In genomic region chr1:150227228-150227627, GRCh38 we compare ENCODE assay signal across 36 cellular contexts. TPM values are rescaled to one million over a fixed set of nuclear protein-coding genes. Genes with fewer than 3 reads are reported as not detected.
"Had no signal": no experiment of that assay in that cellular context is flagged by ENCODE, and none has a peak within 500 bp of the region (broad histone marks: within the 10 kb centered on the region; RNA-seq: fewer than 3 reads in every experiment).

No MANE protein-coding gene starts in this region.

- H3K4me3 Mint-ChIP-seq: activated CD4-positive, alpha-beta memory T cell treated with anti-CD3 and anti-CD28 coated beads for 36 hours; activated CD4-positive, alpha-beta T cell treated with anti-CD3 and anti-CD28 coated beads for 36 hours; activated CD4-positive, alpha-beta T cell treated with anti-CD3 and anti-CD28 coated beads, Interleukin-2, amount 10 ng/mL, durations not matched to agents 24 days and 14 days; activated naive CD4-positive, alpha-beta T cell treated with anti-CD3 and anti-CD28 coated beads, Interleukin-2, amount 10 ng/mL, durations not matched to agents 7 days and 5 days; activated naive CD8-positive, alpha-beta T cell treated with anti-CD3 and anti-CD28 coated beads, Interleukin-2, amount 50 U/mL, for 24 hours; effector memory CD8-positive, alpha-beta T cell had no signal

- H3K4me1 Mint-ChIP-seq: activated CD4-positive, alpha-beta T cell treated with anti-CD3 and anti-CD28 coated beads for 36 hours had no signal

- H3K4me1 ChIP-seq: adrenal gland, body of pancreas, esophagus squamous epithelium, gastroesophageal sphincter had no signal

- H3K9me3 ChIP-seq: adrenal gland, body of pancreas, esophagus squamous epithelium, gastroesophageal sphincter, heart right ventricle had no signal

- H3K27ac Mint-ChIP-seq: activated CD4-positive, alpha-beta memory T cell treated with anti-CD3 and anti-CD28 coated beads for 36 hours; activated CD4-positive, alpha-beta T cell treated with anti-CD3 and anti-CD28 coated beads for 36 hours; activated CD4-positive, alpha-beta T cell treated with anti-CD3 and anti-CD28 coated beads, Interleukin-2, amount 10 ng/mL, durations not matched to agents 24 days and 14 days; activated naive CD8-positive, alpha-beta T cell treated with anti-CD3 and anti-CD28 coated beads, Interleukin-2, amount 50 U/mL, for 24 hours; effector memory CD8-positive, alpha-beta T cell had no signal

- H3K9me3 Mint-ChIP-seq: activated CD4-positive, alpha-beta memory T cell treated with anti-CD3 and anti-CD28 coated beads for 36 hours; activated CD4-positive, alpha-beta T cell treated with anti-CD3 and anti-CD28 coated beads, Interleukin-2, amount 10 ng/mL, durations not matched to agents 24 days and 14 days; activated naive CD4-positive, alpha-beta T cell treated with anti-CD3 and anti-CD28 coated beads, Interleukin-2, amount 10 ng/mL, durations not matched to agents 7 days and 5 days; activated naive CD4-positive, alpha-beta T cell treated with anti-CD3 and anti-CD28 coated beads, Interleukin-2, amount 50 U/mL, for 72 hours; activated naive CD8-positive, alpha-beta T cell treated with anti-CD3 and anti-CD28 coated beads, Interleukin-2, amount 50 U/mL, for 24 hours; effector memory CD8-positive, alpha-beta T cell had no signal

- FAIRE-seq: colon had no signal

- DNase-seq: activated CD4-positive, alpha-beta memory T cell treated with anti-CD3 and anti-CD28 coated beads for 36 hours; activated CD4-positive, alpha-beta T cell treated with anti-CD3 and anti-CD28 coated beads for 36 hours; activated CD4-positive, alpha-beta T cell treated with anti-CD3 and anti-CD28 coated beads, Interleukin-2, amount 10 ng/mL, durations not matched to agents 24 days and 14 days; activated CD4-positive, CD25-positive, alpha-beta regulatory T cell; activated CD4-positive, CD25-positive, alpha-beta regulatory T cell treated with anti-CD3 and anti-CD28 coated beads, Interleukin-2, amount 50 U/mL, for 72 hours; activated CD8-positive, alpha-beta memory T cell treated with anti-CD3 and anti-CD28 coated beads for 24 hours; activated CD8-positive, alpha-beta memory T cell treated with anti-CD3 and anti-CD28 coated beads, Interleukin-2, amount 50 U/mL, for 48 hours; activated gamma-delta T cell; activated naive CD4-positive, alpha-beta T cell; activated naive CD4-positive, alpha-beta T cell treated with anti-CD3 and anti-CD28 coated beads, Interleukin-2, amount 10 ng/mL, durations not matched to agents 7 days and 5 days; activated naive CD8-positive, alpha-beta T cell treated with anti-CD3 and anti-CD28 coated beads, Interleukin-2, amount 50 U/mL, for 24 hours; activated T-cell treated with anti-CD3 and anti-CD28 coated beads for 4 hours; activated T-cell treated with anti-CD3 and anti-CD28 coated beads, Interleukin-2, amount 50 U/mL, for 48 hours; adrenal gland; amygdala; aorta; body of pancreas; caudate nucleus; cortex of kidney; dermis blood vessel endothelial cell; effector CD4-positive, alpha-beta T cell; effector memory CD8-positive, alpha-beta T cell; erythroblast; esophagus squamous epithelium; foreskin melanocyte; heart right ventricle; T-helper 1 cell; T-helper 2 cell had no signal

- H2AFZ ChIP-seq: hepatocyte had no signal

- H3K4me3 ChIP-seq: adrenal gland, body of pancreas, esophagus squamous epithelium, gastroesophageal sphincter, heart right ventricle, hepatocyte had no signal

- H3K27ac ChIP-seq: adrenal gland, body of pancreas, esophagus squamous epithelium, gastroesophageal sphincter, heart right ventricle, hepatocyte had no signal

- H3K4me2 ChIP-seq: hepatocyte had no signal

- ATAC-seq: activated CD4-positive, alpha-beta T cell treated with anti-CD3 and anti-CD28 coated beads for 36 hours; activated naive CD4-positive, alpha-beta T cell treated with anti-CD3 and anti-CD28 coated beads, Interleukin-2, amount 50 U/mL, for 72 hours; activated naive CD8-positive, alpha-beta T cell treated with anti-CD3 and anti-CD28 coated beads, Interleukin-2, amount 50 U/mL, for 24 hours; body of pancreas; effector memory CD8-positive, alpha-beta T cell; gastroesophageal sphincter; heart right ventricle had no signal

- H3K27me3 ChIP-seq: adrenal gland, body of pancreas, esophagus squamous epithelium, gastroesophageal sphincter, heart right ventricle, hepatocyte had no signal

- H3K27me3 Mint-ChIP-seq: activated CD4-positive, alpha-beta memory T cell treated with anti-CD3 and anti-CD28 coated beads for 36 hours; activated CD4-positive, alpha-beta T cell treated with anti-CD3 and anti-CD28 coated beads for 36 hours; activated CD4-positive, alpha-beta T cell treated with anti-CD3 and anti-CD28 coated beads, Interleukin-2, amount 10 ng/mL, durations not matched to agents 24 days and 14 days; activated naive CD4-positive, alpha-beta T cell treated with anti-CD3 and anti-CD28 coated beads, Interleukin-2, amount 10 ng/mL, durations not matched to agents 7 days and 5 days; activated naive CD8-positive, alpha-beta T cell treated with anti-CD3 and anti-CD28 coated beads, Interleukin-2, amount 50 U/mL, for 24 hours; effector memory CD8-positive, alpha-beta T cell had no signal

RNA-seq across cellular contexts. Expression of gene CA14, which starts 30.3 kb away (rescaled TPM):
- total RNA-seq: activated CD4-positive, alpha-beta memory T cell treated with anti-CD3 and anti-CD28 coated beads for 36 hours; activated CD4-positive, alpha-beta T cell treated with anti-CD3 and anti-CD28 coated beads for 36 hours; activated CD4-positive, alpha-beta T cell treated with anti-CD3 and anti-CD28 coated beads, Interleukin-2, amount 10 ng/mL, durations not matched to agents 24 days and 14 days; activated naive CD4-positive, alpha-beta T cell treated with anti-CD3 and anti-CD28 coated beads, Interleukin-2, amount 50 U/mL, for 72 hours; aorta; body of pancreas; chondrocyte; dermis blood vessel endothelial cell; esophagus squamous epithelium; fibroblast of lung; fibroblast of villous mesenchyme; glomerular endothelial cell had no signal
- polyA plus RNA-seq: aorta had no signal
